Comparison of ENCODE assay signal across 31 cellular contexts in the genomic region with DNA sequence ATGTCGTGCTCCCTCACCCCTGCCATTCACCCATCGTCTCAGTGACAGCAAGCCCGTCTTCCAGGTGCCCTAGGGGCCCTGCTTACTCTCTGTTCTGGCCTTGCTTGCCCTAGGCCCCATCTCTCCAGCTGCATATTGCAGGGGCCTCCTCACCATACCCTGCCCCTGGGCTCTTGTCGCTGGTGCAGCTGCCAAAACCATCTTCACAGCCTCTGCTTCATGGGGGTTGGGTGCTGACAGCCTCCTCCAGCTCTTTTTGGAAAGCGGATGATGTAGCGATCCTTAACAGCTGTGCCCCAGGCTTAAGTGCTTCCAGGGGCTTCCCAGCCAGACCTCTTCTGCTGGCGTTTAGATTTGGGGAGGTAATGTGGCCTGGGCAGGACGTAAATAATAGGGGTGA.
DNase-seq lines count a peak whose midpoint lies in the region; ATAC-seq and TF ChIP-seq lines count a peak whose summit lies in the region.
"Had no signal": no experiment of that assay in that cellular context is flagged by ENCODE, and none has a peak within 500 bp of the region (broad histone marks: within the 10 kb centered on the region; RNA-seq: fewer than 3 reads in every experiment).

No MANE protein-coding gene starts in this region.

- intact Hi-C loops in Right ventricle myocardium superior (cut with DNase I), result no loop called here
- intact Hi-C loops in cardiac septum (cut with DNase I), result no loop called here

- peak overlapping the region; percentile 48 for H3K27ac ChIP-seq in cardiac muscle cell
- H3K27ac ChIP-seq: ascending aorta, parathyroid adenoma, spleen, thoracic aorta had no signal

- H3K4me3 ChIP-seq in cardiac muscle cell, result no peak overlapping the region
- H3K4me3 ChIP-seq: ascending aorta, mucosa of descending colon, spleen, thoracic aorta had no signal

- no peaks in the 10 kb centered on the region for H3K27me3 ChIP-seq in cardiac muscle cell
- H3K27me3 ChIP-seq: ascending aorta, spleen had no signal

- H3K9me3 ChIP-seq in cardiac muscle cell (ENCODE audit: low read depth), result no peaks in the 10 kb centered on the region
- H3K9me3 ChIP-seq: ascending aorta, mucosa of descending colon, SK-N-SH, spleen, thoracic aorta had no signal

- no peak for TF ChIP-seq CTCF in cardiac muscle cell (IDR thresholded peaks at IDR 0.05; ENCODE audit: low read depth, low read length)

- peaks cover 13% of the 10 kb centered on the region for H3K36me3 ChIP-seq in cardiac muscle cell

- DNase-seq in Right ventricle myocardium superior (peak; percentile 69), cardiac septum (ENCODE audit: low spot score) (no peak), cardiac muscle cell (ENCODE audit: low read depth in 1 of 2, low spot score in 1 of 2) (peak in 1 of 2 donors; percentile 32), myocyte (ENCODE audit: low read depth) (peak; percentile 62), NOMO-1 (lab: John Stamatoyannopoulos, UW; ENCODE audit: unreplicated experiment in 2 of 2) (no peak), inferior parietal cortex (ENCODE audit: extremely low spot score) (no peak), hepatic stellate cell (ENCODE audit: low spot score) (no peak)
- DNase-seq: activated CD4-positive, alpha-beta T cell treated with anti-CD3 and anti-CD28 coated beads, Interleukin-2, amount 50 U/mL, for 4 hours; activated CD8-positive, alpha-beta memory T cell treated with anti-CD3 and anti-CD28 coated beads, Interleukin-2, amount 10 ng/mL, durations not matched to agents 7 days and 5 days; activated gamma-delta T cell; activated naive CD8-positive, alpha-beta T cell treated with anti-CD3 and anti-CD28 coated beads, Interleukin-2, amount 10 ng/mL, durations not matched to agents 7 days and 5 days; activated T-cell treated with anti-CD3 and anti-CD28 coated beads, Interleukin-2, amount 50 U/mL, for 4 hours; AML-193; CD4-positive, CD25-positive, alpha-beta regulatory T cell; endodermal cell; glutamatergic neuron; H9; KBM-7; kidney; mucosa of descending colon; NCI-H1105 treated with DMSO at 0.1 percent for 48 hours; NCI-H2029; NCI-H774; RPMI8226; SK-N-SH; spleen; stimulated activated CD4-positive, alpha-beta T cell treated with anti-CD3 and anti-CD28 coated beads, Interleukin-2, amount 100 ng/mL, for 24 hours had no signal

- peak; percentile 82 for ATAC-seq in Right ventricle myocardium superior (ENCODE audit: poor library complexity)
- ATAC-seq: activated CD8-positive, alpha-beta memory T cell treated with anti-CD3 and anti-CD28 coated beads, Interleukin-2, amount 10 ng/mL, durations not matched to agents 7 days and 5 days; activated T-cell treated with anti-CD3 and anti-CD28 coated beads, Interleukin-2, amount 50 U/mL, for 4 hours; esophagus mucosa; mucosa of descending colon had no signal

- peaks cover 12% of the 10 kb centered on the region for H3K4me1 ChIP-seq in cardiac muscle cell (ENCODE audit: low read depth)
- H3K4me1 ChIP-seq: parathyroid adenoma, spleen had no signal

Comparison
In these comparisons a context has a peak if more than half of its experiments do, and no peak if none do; other contexts are left out.
1. DNase-seq: peak in Right ventricle myocardium superior (single experiment) and myocyte (single experiment); none in cardiac septum (single experiment), NOMO-1 (0 of 2), inferior parietal cortex (single experiment) and hepatic stellate cell (single experiment).